ENCODE assay signal across 8 cellular contexts in the genomic region with DNA sequence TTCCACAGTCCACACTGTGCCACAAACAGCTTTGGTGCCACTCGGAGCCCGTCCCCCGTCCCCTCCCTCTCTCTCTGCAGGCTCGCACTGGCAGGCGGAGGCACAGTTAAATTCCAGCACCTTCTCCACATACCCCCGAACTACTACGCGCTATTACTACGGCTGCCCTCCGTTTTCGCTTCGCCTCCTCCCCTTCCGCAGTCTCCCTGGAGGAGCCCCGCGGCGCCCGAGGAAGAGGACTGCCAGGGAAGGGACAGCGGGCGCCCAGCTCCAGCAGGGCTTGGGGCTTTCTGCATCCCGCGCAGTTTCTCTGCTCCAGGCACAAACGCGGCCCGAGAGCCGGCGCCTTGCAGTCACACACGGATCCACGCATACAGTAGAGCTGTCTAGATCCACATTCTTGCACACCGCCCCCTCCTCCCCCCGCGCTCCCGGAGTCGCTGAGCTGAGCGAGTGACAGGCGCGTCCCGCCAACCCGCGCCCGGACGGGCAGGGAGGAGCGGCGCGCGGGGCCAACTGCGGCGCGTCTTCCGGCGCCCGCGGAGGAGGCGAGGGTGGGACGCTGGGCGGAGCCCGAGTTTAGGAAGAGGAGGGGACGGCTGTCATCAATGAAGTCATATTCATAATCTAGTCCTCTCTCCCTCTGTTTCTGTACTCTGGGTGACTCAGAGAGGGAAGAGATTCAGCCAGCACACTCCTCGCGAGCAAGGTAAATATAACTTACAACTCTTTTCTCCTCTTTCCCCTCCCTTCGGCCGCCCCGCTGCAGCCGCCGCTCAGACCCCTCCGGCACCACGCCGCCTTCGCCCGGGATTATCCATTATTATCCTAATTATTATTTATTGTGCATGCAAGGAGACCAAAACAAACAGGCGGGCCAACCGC. TPM values are rescaled to one million over a fixed set of nuclear protein-coding genes. Genes with fewer than 3 reads are reported as not detected.
DNase-seq lines count a peak whose midpoint lies in the region; TF ChIP-seq lines count a peak whose summit lies in the region.

Gene SMARCA2 (plus strand): TSS at position 652 of the 885 bp plus-strand sequence. CDS start 13,676 bp downstream, outside the sequence.

- peaks cover 81% of the 10 kb centered on the region for H3K27me3 Mint-ChIP-seq in neural crest cell (ENCODE audit: low read depth)

- no peaks in the 10 kb centered on the region for H3K36me3 Mint-ChIP-seq in neural crest cell (ENCODE audit: low read depth)

- peak in 2 of 4 donors; percentile 35 to 52 for TF ChIP-seq POLR2A in stomach (IDR thresholded peaks at IDR 0.05)

- DNase-seq in G401 (ENCODE audit: low spot score) (peak; percentile 98), HAP-1 (ENCODE audit: low spot score in 2 of 2) (peak; percentile 93 to 97), MG63 (peak; percentile 96), SIG-M5 treated with dmso at 0.1 percent for 504 hours (lab: John Stamatoyannopoulos, UW; ENCODE audit: unreplicated experiment) (peak; percentile 98), activated gamma-delta T cell treated with Interleukin-2 at 50 U/mL for 16 hours (peak; percentile 95), fibroblast of villous mesenchyme (ENCODE audit: low read depth) (peak; percentile 97), neural crest cell (ENCODE audit: low read depth, low spot score) (peak; percentile 88), stomach (peak; percentile 96)

- H3K4me3 Mint-ChIP-seq in neural crest cell = peak within 1 kb of the TSS; percentile 100

- H3K27ac Mint-ChIP-seq in neural crest cell (ENCODE audit: unreplicated experiment) = no peak within 1 kb of the TSS

- H3K4me3 ChIP-seq in HAP-1 = peak within 1 kb of the TSS; percentile 84
- H3K4me3 ChIP-seq in MG63 = peak within 1 kb of the TSS; percentile 87
- H3K4me3 ChIP-seq in fibroblast of villous mesenchyme (ENCODE audit: low read depth, low read length) = peak within 1 kb of the TSS; percentile 89
- peak within 1 kb of the TSS; percentile 65 to 89 (median 83) for H3K4me3 ChIP-seq in stomach

- TF ChIP-seq CTCF in fibroblast of villous mesenchyme (IDR thresholded peaks at IDR 0.05; ENCODE audit: insufficient read depth, low read depth, low read length) (no peak), neural crest cell (conservative IDR thresholded peaks at IDR 0.05) (no peak), stomach (IDR thresholded peaks at IDR 0.05) (no peak)

- intact Hi-C loops in stomach (cut with DNase I; ENCODE audit: low total_unique reads) = no loop called here

- no peaks in the 10 kb centered on the region for H3K36me3 ChIP-seq in HAP-1 (replicated peaks)
- no peaks in the 10 kb centered on the region for H3K36me3 ChIP-seq in MG63
- H3K36me3 ChIP-seq in stomach = no peaks in the 10 kb centered on the region

- H3K4me1 ChIP-seq in HAP-1 (peaks cover 12% of the 10 kb centered on the region), stomach (peaks cover 18 to 31% (median 24%) of the 10 kb centered on the region in 4 donors)

- H3K9me3 ChIP-seq in HAP-1 = no peaks in the 10 kb centered on the region
- no peaks in the 10 kb centered on the region for H3K9me3 ChIP-seq in MG63
- H3K9me3 ChIP-seq in stomach = no peaks in the 10 kb centered on the region

- no peak for TF ChIP-seq EP300 in stomach (IDR thresholded peaks at IDR 0.05)

- H3K27ac ChIP-seq in stomach = peak within 1 kb of the TSS; percentile 93 to 98 (median 97)

- whole genome bisulfite sequencing in stomach, 5 donors = 0 to 1% (median 0%) methylated on average over 62 to 71 of the region's 71 CpGs

- no peaks in the 10 kb centered on the region for H3K9me3 Mint-ChIP-seq in neural crest cell

- peaks cover 23% of the 10 kb centered on the region for H3K4me1 Mint-ChIP-seq in neural crest cell

- H3K27me3 ChIP-seq in HAP-1 (ENCODE audit: low read depth) = peaks cover 10% of the 10 kb centered on the region; the same call in 1 of the 2 replicates
- no peaks in the 10 kb centered on the region for H3K27me3 ChIP-seq in MG63
- no peaks in the 10 kb centered on the region for H3K27me3 ChIP-seq in stomach

- in situ Hi-C loops in G401 (cut with HindIII; ENCODE audit: low sequenced_read_pairs) (no loop called here), HAP-1 (cut with MboI; ENCODE audit: low sequenced_read_pairs) (no loop called here)

RNA-seq across cellular contexts. Expression of gene SMARCA2, which starts in this region (rescaled TPM):
- 0.92 and 1.1 TPM in 2 replicates for total RNA-seq in G401 (2014; rRNA removed; shearing (Covaris generic))
- 15.2 and 75.5 TPM in 2 replicates for total RNA-seq in MG63 (2014; rRNA removed; shearing (Covaris generic); ENCODE audit: low replicate concordance)
- 51.4 and 62.8 TPM in 2 replicates for total RNA-seq in fibroblast of villous mesenchyme
- 19.4 and 23.9 TPM in 2 replicates for total RNA-seq in neural crest cell
- 100 to 1,000 TPM in 3 of 5 donors, 10 to 100 TPM in 2; 67.2 to 242 (median 109) TPM for total RNA-seq in stomach
- 10 to 100 TPM; 20.5 to 44.4 (median 30.0) TPM for polyA plus RNA-seq in stomach

Comparison
In these comparisons a context has a peak if more than half of its experiments do, and no peak if none do; other contexts are left out.
1. Peak in every context shown above with its lines: DNase-seq, H3K4me3 ChIP-seq and H3K27ac ChIP-seq.